ENCODE assay signal across 12 cellular contexts in genomic region chr1:199182151-199182843, GRCh38.
DNase-seq lines count a peak whose midpoint lies in the region; ATAC-seq and TF ChIP-seq lines count a peak whose summit lies in the region.
"Had no signal": no experiment of that assay in that cellular context is flagged by ENCODE, and none has a peak within 500 bp of the region (broad histone marks: within the 10 kb centered on the region; RNA-seq: fewer than 3 reads in every experiment).

No MANE protein-coding gene starts in this region.

- TF ChIP-seq CTCF in osteocyte (IDR thresholded peaks at IDR 0.05), result no peak

- no peak overlapping the region for H3K4me3 ChIP-seq in Jurkat, Clone E6-1 (ENCODE audit: low read length)
- H3K4me3 ChIP-seq: tibial nerve had no signal

- H3K27me3 Mint-ChIP-seq in activated T-helper 17 cell treated with anti-CD3 and anti-CD28 coated beads, Interleukin-2, amount 50 U/mL, for 72 hours, result no peaks in the 10 kb centered on the region
- no peaks in the 10 kb centered on the region for H3K27me3 Mint-ChIP-seq in osteocyte (ENCODE audit: unreplicated experiment)

- DNase-seq in Right ventricle myocardium inferior (ENCODE audit: missing footprints) (no peak), cardiac septum (ENCODE audit: low spot score) (no peak), NCI-H510A treated with DMSO at 0.1 percent for 48 hours (lab: John Stamatoyannopoulos, UW) (no peak), osteocyte (ENCODE audit: extremely low spot score, unreplicated experiment) (no peak), LoVo (ENCODE audit: low spot score) (no peak)
- peak; percentile 87 for DNase-seq in Jurkat, Clone E6-1 (ENCODE audit: low read depth, low spot score)
- DNase-seq: activated CD8-positive, alpha-beta memory T cell treated with anti-CD3 and anti-CD28 coated beads for 24 hours; NCI-H2029 treated with DMSO at 0.1 percent for 48 hours had no signal

- H3K27ac Mint-ChIP-seq in activated T-helper 17 cell treated with anti-CD3 and anti-CD28 coated beads, Interleukin-2, amount 50 U/mL, for 72 hours, result no peak overlapping the region
- no peak overlapping the region for H3K27ac Mint-ChIP-seq in osteocyte (ENCODE audit: unreplicated experiment)

- H3K9me3 Mint-ChIP-seq in activated T-helper 17 cell treated with anti-CD3 and anti-CD28 coated beads, Interleukin-2, amount 50 U/mL, for 72 hours, result no peaks in the 10 kb centered on the region
- H3K9me3 Mint-ChIP-seq in osteocyte (ENCODE audit: unreplicated experiment), result no peaks in the 10 kb centered on the region

- H3K4me3 Mint-ChIP-seq in activated T-helper 17 cell treated with anti-CD3 and anti-CD28 coated beads, Interleukin-2, amount 50 U/mL, for 72 hours, result no peak overlapping the region
- no peak overlapping the region for H3K4me3 Mint-ChIP-seq in osteocyte (ENCODE audit: unreplicated experiment)

- intact Hi-C loops in Right ventricle myocardium inferior (cut with DNase I), result loop anchor here (10.0 kb wide), 1 partner anchor 247 kb away; no protein-coding TSS in a partner anchor
- intact Hi-C loops in cardiac septum (cut with DNase I), result no loop called here

- no peaks in the 10 kb centered on the region for H3K4me1 Mint-ChIP-seq in activated T-helper 17 cell treated with anti-CD3 and anti-CD28 coated beads, Interleukin-2, amount 50 U/mL, for 72 hours
- peaks cover 8% of the 10 kb centered on the region for H3K4me1 Mint-ChIP-seq in osteocyte (ENCODE audit: unreplicated experiment)

- peak; percentile 78 for ATAC-seq in Right ventricle myocardium inferior
- peak; percentile 32 for ATAC-seq in activated T-helper 17 cell treated with anti-CD3 and anti-CD28 coated beads, Interleukin-2, amount 50 U/mL, for 72 hours (replicated peaks)
- ATAC-seq in GM21717 (IDR thresholded peaks at IDR 0.05; ENCODE audit: unreplicated experiment), result no peak
- ATAC-seq: esophagus mucosa had no signal

- H3K36me3 Mint-ChIP-seq in activated T-helper 17 cell treated with anti-CD3 and anti-CD28 coated beads, Interleukin-2, amount 50 U/mL, for 72 hours (ENCODE audit: low read depth), result no peaks in the 10 kb centered on the region
- H3K36me3 Mint-ChIP-seq in osteocyte (ENCODE audit: unreplicated experiment), result no peaks in the 10 kb centered on the region
